Comparison of ENCODE assay signal across 10 cellular contexts in the genomic region with DNA sequence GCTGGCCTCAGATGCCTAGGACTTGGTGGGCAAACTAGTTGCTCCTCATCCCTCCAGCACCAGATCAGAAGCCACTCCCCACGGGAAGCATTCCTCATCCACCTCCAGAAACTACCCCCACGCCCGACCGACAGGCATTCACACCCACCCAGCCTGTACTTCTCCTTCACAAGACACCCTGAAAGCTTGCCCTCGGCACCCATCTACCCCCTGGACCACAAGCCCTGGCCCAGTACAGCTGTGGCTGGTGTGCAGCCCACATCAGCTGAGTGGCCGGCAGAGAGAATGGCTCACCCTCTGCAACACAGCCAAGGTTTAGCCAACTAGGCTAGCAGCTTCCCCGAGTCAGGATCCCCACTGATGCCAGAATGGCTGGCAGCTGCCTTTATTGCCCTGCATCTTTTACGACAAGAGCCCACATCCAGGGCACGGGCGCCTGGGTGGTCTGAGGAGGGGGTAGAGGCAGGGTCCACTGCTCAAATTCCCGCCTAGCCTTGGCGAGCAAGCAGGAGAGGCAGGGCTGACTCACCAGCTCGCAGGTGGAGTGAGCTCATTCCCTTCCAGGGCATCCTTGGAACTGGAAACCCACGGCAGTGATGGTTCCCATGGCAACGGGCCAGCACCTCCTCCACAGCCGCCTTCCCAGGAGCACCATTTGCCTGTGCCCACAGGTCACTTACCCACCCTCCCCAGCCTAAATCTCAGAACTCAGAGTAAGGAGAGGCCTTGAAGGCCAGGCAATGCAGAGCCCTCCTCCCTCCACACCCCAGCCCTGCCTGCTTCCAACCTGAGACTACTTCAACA. TPM values are rescaled to one million over a fixed set of nuclear protein-coding genes. Genes with fewer than 3 reads are reported as not detected.
DNase-seq lines count a peak whose midpoint lies in the region; ATAC-seq and TF ChIP-seq lines count a peak whose summit lies in the region.
"Had no signal": no experiment of that assay in that cellular context is flagged by ENCODE, and none has a peak within 500 bp of the region (broad histone marks: within the 10 kb centered on the region; RNA-seq: fewer than 3 reads in every experiment).

No MANE protein-coding gene starts in this region.

- H3K27ac ChIP-seq in RWPE1 (peak overlapping the region; percentile 73), gastroesophageal sphincter (peak overlapping the region in 3 of 4 donors; percentile 88 to 99 (median 98)), temporal lobe (ENCODE audit: low read depth, low read length) (peak overlapping the region; percentile 27)

- POLR2A ChIA-PET in RWPE1 (lab: Yijun Ruan, JAX; ENCODE audit: low non-redundant PET), result no interaction called here

- no peaks in the 10 kb centered on the region for H3K9me3 ChIP-seq in gastroesophageal sphincter
- H3K9me3 ChIP-seq: heart left ventricle had no signal

- 50 to 80% methylated on average over 1 to 2 of the region's 16 CpGs for WGBS in gastroesophageal sphincter (ENCODE audit: low coverage in 1 of 2), 2 donors

- H3K36me3 ChIP-seq in gastroesophageal sphincter, result no peaks in the 10 kb centered on the region

- H3K4me3 ChIP-seq in gastroesophageal sphincter, result no peak overlapping the region
- H3K4me3 ChIP-seq: heart left ventricle had no signal

- no peak for TF ChIP-seq EP300 in gastroesophageal sphincter (IDR thresholded peaks at IDR 0.05)

- no peak for TF ChIP-seq POLR2A in gastroesophageal sphincter (IDR thresholded peaks at IDR 0.05)

- TF ChIP-seq CTCF in RWPE1 (conservative IDR thresholded peaks at IDR 0.05; ENCODE audit: low read depth), result no peak
- no peak for TF ChIP-seq CTCF in gastroesophageal sphincter (IDR thresholded peaks at IDR 0.05)

- peak; percentile 38 for ATAC-seq in gastroesophageal sphincter
- no peak for ATAC-seq in GM18511 (IDR thresholded peaks at IDR 0.05; ENCODE audit: unreplicated experiment)
- ATAC-seq: heart left ventricle had no signal

- H3K27me3 ChIP-seq in gastroesophageal sphincter, result no peaks in the 10 kb centered on the region
- H3K27me3 ChIP-seq: heart left ventricle had no signal

- H3K4me1 ChIP-seq in gastroesophageal sphincter, result peaks cover 7 to 100% (median 71%) of the 10 kb centered on the region in 3 donors

- CTCF ChIA-PET in RWPE1 (lab: Yijun Ruan, JAX), result interaction anchor here (0.6 to 1.1 kb wide), 3 partner anchors 20 to 94 kb away, joined by 3 read pairs; no protein-coding TSS in a partner anchor

- DNase-seq in NCI-H526 (lab: John Stamatoyannopoulos, UW) (peak; percentile 33 to 50), NCI-H526 treated with DMSO at 0.1 percent for 48 hours (lab: John Stamatoyannopoulos, UW) (no peak), RWPE1 (ENCODE audit: low spot score) (peak; percentile 88), T-helper 2 cell (no peak)
- no peak for DNase-seq in activated CD4-positive, CD25-positive, alpha-beta regulatory T cell treated with anti-CD3 and anti-CD28 coated beads, Interleukin-2, amount 50 U/mL, for 72 hours
- DNase-seq: stimulated activated CD4-positive, alpha-beta T cell treated with anti-CD3 and anti-CD28 coated beads, Interleukin-12 subunit alpha, Interleukin-12 subunit beta, amount 100 ng/mL, for 4 hours had no signal

RNA-seq across cellular contexts. Expression of gene ACTN1, which starts 17.1 kb away (rescaled TPM):
- total RNA-seq in gastroesophageal sphincter (1,000 to 10,000 TPM in 2 of 4 donors, 100 to 1,000 TPM in 2; 776 to 1,910 (median 969) TPM), temporal lobe (21.4 TPM)

Comparison
In these comparisons a context has a peak if more than half of its experiments do, and no peak if none do; other contexts are left out.
1. DNase-seq: peak in NCI-H526 (2 of 2) and RWPE1 (single experiment); none in NCI-H526 treated with DMSO at 0.1 percent for 48 hours (single experiment), activated CD4-positive, CD25-positive, alpha-beta regulatory T cell treated with anti-CD3 and anti-CD28 coated beads, Interleukin-2, amount 50 U/mL, for 72 hours (single experiment) and T-helper 2 cell (0 of 5).
2. H3K27ac ChIP-seq: peak in every context shown above with its lines; median percentile 98 in gastroesophageal sphincter; 73 in RWPE1; 27 in temporal lobe.
3. RNA of gene ACTN1, which starts 17.1 kb away (total RNA-seq): 776 to 1,910 TPM in gastroesophageal sphincter; 21.4 TPM in temporal lobe (single experiment); every median in the first group is over 10 times any median in the second.